In the genomic region with DNA sequence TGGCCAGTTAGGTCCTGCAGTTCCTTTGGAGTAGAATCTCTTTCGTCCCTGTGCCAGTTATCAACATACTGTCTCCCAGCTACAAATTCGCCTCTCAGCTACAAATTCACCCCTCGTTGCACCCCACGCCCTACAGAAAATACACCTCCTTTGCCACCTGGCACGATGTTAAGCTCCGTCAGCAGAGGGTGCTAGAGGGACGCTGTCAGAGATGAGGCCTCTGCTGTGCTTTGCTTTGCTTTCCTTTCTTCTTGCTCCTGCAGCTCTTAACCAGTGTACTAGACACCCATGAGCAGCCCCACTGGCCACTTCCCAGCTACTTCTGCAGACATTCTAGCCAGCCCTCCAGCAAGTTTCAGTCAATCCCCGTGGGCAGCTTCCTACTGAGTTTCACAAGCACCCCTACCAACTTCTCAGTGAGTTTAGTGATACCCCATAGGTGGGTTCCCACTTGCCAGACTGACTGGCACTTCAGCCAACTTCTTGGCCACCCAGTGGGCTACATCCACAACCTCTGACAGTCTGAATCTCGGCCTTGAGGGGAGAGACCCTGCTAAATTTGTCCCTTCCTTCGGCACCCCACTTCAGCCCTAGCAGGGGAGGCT, we compare ENCODE assay signal across 9 cellular contexts. TPM values are rescaled to one million over a fixed set of nuclear protein-coding genes. Genes with fewer than 3 reads are reported as not detected.
DNase-seq lines count a peak whose midpoint lies in the region; ATAC-seq and TF ChIP-seq lines count a peak whose summit lies in the region.
"Had no signal": no experiment of that assay in that cellular context is flagged by ENCODE, and none has a peak within 500 bp of the region (broad histone marks: within the 10 kb centered on the region; RNA-seq: fewer than 3 reads in every experiment).

No MANE protein-coding gene starts in this region.

- intact Hi-C loops in CD8-positive, alpha-beta T cell (cut with DNase I, micrococcal nuclease), result loop anchor here (1.0 to 5.0 kb wide), 7 partner anchors 21 to 242 kb away; partner anchors contain the start of genes CFAP99 (in 1 of the 2), HAUS3 (in 1 of the 2), POLN (in 1 of the 2) and ZFYVE28 (in 1 of the 2)

- H3K9me3 ChIP-seq in CD8-positive, alpha-beta T cell (ENCODE audit: low read length), result no peaks in the 10 kb centered on the region

- peak; percentile 90 for TF ChIP-seq CTCF in CD8-positive, alpha-beta T cell (IDR thresholded peaks at IDR 0.05)

- CTCF ChIA-PET in CD8-positive, alpha-beta T cell (lab: Charles Lee), result interaction anchor here (0.6 to 5.4 kb wide), 52 partner anchors 9 to 505 kb away, joined by 3 to 77 read pairs (median 5); partner anchors contain the start of genes CFAP99, HAUS3, MXD4 and POLN

- H3K27me3 Mint-ChIP-seq in CD8-positive, alpha-beta T cell (ENCODE audit: low read depth), result no peaks in the 10 kb centered on the region
- no peaks in the 10 kb centered on the region for H3K27me3 Mint-ChIP-seq in central memory CD8-positive, alpha-beta T cell
- H3K27me3 Mint-ChIP-seq: IgD-negative memory B cell had no signal

- no peak overlapping the region for H3K27ac ChIP-seq in CD8-positive, alpha-beta T cell (ENCODE audit: low read depth, low read length)

- H3K36me3 ChIP-seq in CD8-positive, alpha-beta T cell (ENCODE audit: insufficient read depth, low read length), result no peaks in the 10 kb centered on the region

- DNase-seq in CD8-positive, alpha-beta T cell, result peak; percentile 64 to 87 (median 80)
- peak; percentile 79 for DNase-seq in H4 (ENCODE audit: low spot score)
- peak; percentile 46 for DNase-seq in NCI-H2171 treated with DMSO at 0.1 percent for 48 hours (lab: John Stamatoyannopoulos, UW)
- peak; percentile 78 for DNase-seq in activated CD4-positive, CD25-positive, alpha-beta regulatory T cell treated with anti-CD3 and anti-CD28 coated beads, Interleukin-2, amount 50 U/mL, for 72 hours
- peak; percentile 73 to 77 for DNase-seq in central memory CD8-positive, alpha-beta T cell (ENCODE audit: low spot score in 2 of 2)
- DNase-seq in kidney tubule cell (ENCODE audit: low spot score), result peak; percentile 74
- DNase-seq in stimulated activated CD4-positive, alpha-beta T cell treated with anti-CD3 and anti-CD28 coated beads, Interleukin-2, amount 100 ng/mL, for 4 hours (ENCODE audit: low read depth), result peak; percentile 68

- no peaks in the 10 kb centered on the region for H3K9me3 Mint-ChIP-seq in CD8-positive, alpha-beta T cell
- no peaks in the 10 kb centered on the region for H3K9me3 Mint-ChIP-seq in central memory CD8-positive, alpha-beta T cell
- H3K9me3 Mint-ChIP-seq: IgD-negative memory B cell had no signal

- no peak overlapping the region for H3K4me3 ChIP-seq in CD8-positive, alpha-beta T cell (ENCODE audit: low read depth, low read length)

- peaks cover 15% of the 10 kb centered on the region for H3K36me3 Mint-ChIP-seq in CD8-positive, alpha-beta T cell
- peaks cover 8% of the 10 kb centered on the region for H3K36me3 Mint-ChIP-seq in central memory CD8-positive, alpha-beta T cell (ENCODE audit: insufficient read depth)
- H3K36me3 Mint-ChIP-seq: IgD-negative memory B cell had no signal

- H3K4me3 Mint-ChIP-seq in CD8-positive, alpha-beta T cell, result no peak overlapping the region
- H3K4me3 Mint-ChIP-seq in central memory CD8-positive, alpha-beta T cell, result no peak overlapping the region
- H3K4me3 Mint-ChIP-seq: IgD-negative memory B cell had no signal

- H3K27ac Mint-ChIP-seq in CD8-positive, alpha-beta T cell, result no peak overlapping the region
- peak overlapping the region; percentile 50 for H3K27ac Mint-ChIP-seq in central memory CD8-positive, alpha-beta T cell (ENCODE audit: low read depth)
- H3K27ac Mint-ChIP-seq: IgD-negative memory B cell had no signal

- no peaks in the 10 kb centered on the region for H3K4me1 ChIP-seq in CD8-positive, alpha-beta T cell (ENCODE audit: insufficient read depth, low read length)

- H3K4me1 Mint-ChIP-seq in CD8-positive, alpha-beta T cell (ENCODE audit: low read depth), result peaks cover 4% of the 10 kb centered on the region
- peaks cover 8% of the 10 kb centered on the region for H3K4me1 Mint-ChIP-seq in central memory CD8-positive, alpha-beta T cell

- no peaks in the 10 kb centered on the region for H3K27me3 ChIP-seq in CD8-positive, alpha-beta T cell (ENCODE audit: insufficient read depth, low read length)

- ATAC-seq in CD8-positive, alpha-beta T cell, result peak; percentile 99
- peak; percentile 93 for ATAC-seq in central memory CD8-positive, alpha-beta T cell (replicated peaks; ENCODE audit: extremely low read depth, poor library complexity, severe bottlenecking)
- ATAC-seq in HG03039 (IDR thresholded peaks at IDR 0.05; ENCODE audit: unreplicated experiment), result no peak

- POLR2A ChIA-PET in CD8-positive, alpha-beta T cell (lab: Charles Lee), result interaction anchor here (0.8 to 1.6 kb wide), 4 partner anchors 193 to 248 kb away, joined by 4 to 7 read pairs (median 4); no protein-coding TSS in a partner anchor

RNA-seq across cellular contexts. Expression of gene HAUS3, which starts 21.8 kb away (rescaled TPM):
- total RNA-seq in CD8-positive, alpha-beta T cell, result 100 to 1,000 TPM; 154 TPM
- 7.6 and 11.0 TPM in 2 replicates for total RNA-seq in H4 (2014; rRNA removed; shearing (Covaris generic))

RNA-seq across cellular contexts. Expression of gene POLN, which starts 21.8 kb away (rescaled TPM):
- 1 to 10 TPM in 1 of 2 experiments, under 1 TPM in 1; 0.89 to 1.7 TPM for total RNA-seq in CD8-positive, alpha-beta T cell
- 1.0 and 1.8 TPM in 2 replicates for total RNA-seq in H4 (2014; rRNA removed; shearing (Covaris generic))

RNA-seq across cellular contexts. Expression of gene MXD4, which starts 41.8 kb away (rescaled TPM):
- 100 to 1,000 TPM; 175 to 178 TPM for total RNA-seq in CD8-positive, alpha-beta T cell
- 22.1 and 22.9 TPM in 2 replicates for total RNA-seq in H4 (2014; rRNA removed; shearing (Covaris generic))

Comparison
In these comparisons a context has a peak if more than half of its experiments do, and no peak if none do; other contexts are left out.
1. RNA of gene HAUS3, which starts 21.8 kb away (total RNA-seq): 154 TPM in CD8-positive, alpha-beta T cell; 7.6 to 11.0 TPM in H4; every median in the first group is over 10 times any median in the second.
2. Peak in every context shown above with its lines, with median percentiles within 50 percentile points of each other: DNase-seq.